1 cellular context compared by ENCODE assay signal in genomic region chr7:140889645-140890044, GRCh38.
TF ChIP-seq lines count a peak whose summit lies in the region.

No MANE protein-coding gene starts in this region.

TF ChIP-seq in K562, 482 proteins besides CTCF, POLR2A, EP300 and RAD21 (continued from another document):
- TF ChIP-seq HMBOX1 (IDR thresholded peaks at IDR 0.05) = peak; percentile 84
- TF ChIP-seq EHMT2 (IDR thresholded peaks at IDR 0.05) = peak; percentile 39; the same call in 1 of the 2 replicates
- TF ChIP-seq TEAD4 (IDR thresholded peaks at IDR 0.05; ENCODE audit: low read length) = peak; percentile 72
- no peak for TF ChIP-seq TEAD4 (CRISPR knock-in tag; IDR thresholded peaks at IDR 0.05; ENCODE audit: borderline replicate concordance)
- TF ChIP-seq HLTF (IDR thresholded peaks at IDR 0.05) = no peak
- TF ChIP-seq ETV6 (IDR thresholded peaks at IDR 0.05; ENCODE audit: borderline replicate concordance in 1 of 2, low read depth in 2 of 2, low read length in 1 of 2) = no peak
- TF ChIP-seq ETV6 (CRISPR knock-in tag; IDR thresholded peaks at IDR 0.05; ENCODE audit: borderline replicate concordance) = no peak
- 0 out of 2 replicates have a peak, but pooled peaks have one; percentile 26 for TF ChIP-seq EP400 (IDR thresholded peaks at IDR 0.05)
- no peak for TF ChIP-seq MEF2A (IDR thresholded peaks at IDR 0.05; ENCODE audit: control insufficient read depth, low read depth, low read length)
- peak; percentile 40; the same call in 1 of the 2 replicates for TF ChIP-seq NFIC (IDR thresholded peaks at IDR 0.05)
- TF ChIP-seq STAT5A (IDR thresholded peaks at IDR 0.05; ENCODE audit: borderline replicate concordance, low read length) = 0 out of 2 replicates have a peak, but pooled peaks have one; percentile 51
- TF ChIP-seq TRIM24 (IDR thresholded peaks at IDR 0.05) = peak in 1 of 2 experiments; percentile 33; a peak in 1 of 4 replicates
- TF ChIP-seq KDM1A (IDR thresholded peaks at IDR 0.05) = peak in 1 of 2 experiments; percentile 48; a peak in 1 of 4 replicates
- TF ChIP-seq FOXM1 (IDR thresholded peaks at IDR 0.05; ENCODE audit: low read depth) = peak; percentile 32; the same call in 1 of the 2 replicates
- no peak for TF ChIP-seq FOXM1 (CRISPR knock-in tag; IDR thresholded peaks at IDR 0.05; ENCODE audit: low read depth)
- TF ChIP-seq ZNF561 (CRISPR knock-in tag; conservative IDR thresholded peaks at IDR 0.05) = no peak
- no peak for TF ChIP-seq ZNF224 (CRISPR knock-in tag; IDR thresholded peaks at IDR 0.05)
- peak; percentile 40; the same call in 1 of the 2 replicates for TF ChIP-seq MAX (CRISPR knock-in tag; IDR thresholded peaks at IDR 0.05)
- TF ChIP-seq CBFA2T2 (conservative IDR thresholded peaks at IDR 0.05) = peak; percentile 70
- TF ChIP-seq ARID1B (IDR thresholded peaks at IDR 0.05) = peak; percentile 70
- peak; percentile 38; the same call in 1 of the 2 replicates for TF ChIP-seq TAL1 (IDR thresholded peaks at IDR 0.05)
- no peak for TF ChIP-seq RBBP5 (IDR thresholded peaks at IDR 0.05; ENCODE audit: borderline replicate concordance, insufficient read depth, low read length, poor library complexity, severe bottlenecking)
- no peak for TF ChIP-seq ZNF785 (CRISPR knock-in tag; IDR thresholded peaks at IDR 0.05)
- no peak for TF ChIP-seq RFX1 (IDR thresholded peaks at IDR 0.05)
- peak; percentile 49 for TF ChIP-seq MEIS2 (IDR thresholded peaks at IDR 0.05; ENCODE audit: partially characterized antibody)
- TF ChIP-seq ZNF197 (CRISPR knock-in tag; IDR thresholded peaks at IDR 0.05; ENCODE audit: low read depth) = no peak
- TF ChIP-seq NCOR1 (IDR thresholded peaks at IDR 0.05) = peak; percentile 62
- TF ChIP-seq DACH1 (IDR thresholded peaks at IDR 0.05; ENCODE audit: partially characterized antibody) = peak; percentile 27
- no peak for TF ChIP-seq RBM15 (IDR thresholded peaks at IDR 0.05; ENCODE audit: insufficient read depth, low read length)
